In the genomic region with DNA sequence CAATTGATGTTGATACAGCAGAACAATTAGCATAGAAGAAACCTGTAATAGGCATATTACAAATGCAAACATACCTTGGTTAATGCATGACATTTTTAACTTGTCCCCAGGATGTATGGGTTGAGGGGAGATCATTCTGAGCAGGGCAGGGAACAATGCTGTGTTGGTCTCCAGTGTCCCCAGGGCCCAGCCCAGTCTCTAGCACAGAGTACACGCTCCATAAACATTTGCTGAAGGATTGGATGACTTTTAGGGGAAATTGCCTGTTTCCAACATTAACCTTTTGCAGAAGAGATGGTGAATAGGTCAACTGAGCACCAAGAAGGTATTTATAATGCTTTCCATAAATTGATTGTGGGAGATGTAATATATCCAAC, we compare ENCODE assay signal across 1 cellular context.
TF ChIP-seq lines count a peak whose summit lies in the region.

No MANE protein-coding gene starts in this region.

TF ChIP-seq in HepG2, 621 proteins besides CTCF, POLR2A, EP300 and RAD21:
- TF ChIP-seq MAFK (conservative IDR thresholded peaks at IDR 0.05 in 1 of 2, IDR thresholded peaks at IDR 0.05 in 1 of 2; ENCODE audit: low read length in 2 of 2): no peak
- TF ChIP-seq TCF7L2 (IDR thresholded peaks at IDR 0.05; ENCODE audit: low read depth, low read length): no peak
- TF ChIP-seq HNF4A (CRISPR knock-in tag; IDR thresholded peaks at IDR 0.05): peak; percentile 35
- TF ChIP-seq ETV6 (CRISPR knock-in tag; conservative IDR thresholded peaks at IDR 0.05): no peak
- no peak for TF ChIP-seq ZNF34 (CRISPR knock-in tag; IDR thresholded peaks at IDR 0.05; ENCODE audit: borderline replicate concordance)
- no peak for TF ChIP-seq ATF1 (CRISPR knock-in tag; IDR thresholded peaks at IDR 0.05)
- TF ChIP-seq, protein P1, sequence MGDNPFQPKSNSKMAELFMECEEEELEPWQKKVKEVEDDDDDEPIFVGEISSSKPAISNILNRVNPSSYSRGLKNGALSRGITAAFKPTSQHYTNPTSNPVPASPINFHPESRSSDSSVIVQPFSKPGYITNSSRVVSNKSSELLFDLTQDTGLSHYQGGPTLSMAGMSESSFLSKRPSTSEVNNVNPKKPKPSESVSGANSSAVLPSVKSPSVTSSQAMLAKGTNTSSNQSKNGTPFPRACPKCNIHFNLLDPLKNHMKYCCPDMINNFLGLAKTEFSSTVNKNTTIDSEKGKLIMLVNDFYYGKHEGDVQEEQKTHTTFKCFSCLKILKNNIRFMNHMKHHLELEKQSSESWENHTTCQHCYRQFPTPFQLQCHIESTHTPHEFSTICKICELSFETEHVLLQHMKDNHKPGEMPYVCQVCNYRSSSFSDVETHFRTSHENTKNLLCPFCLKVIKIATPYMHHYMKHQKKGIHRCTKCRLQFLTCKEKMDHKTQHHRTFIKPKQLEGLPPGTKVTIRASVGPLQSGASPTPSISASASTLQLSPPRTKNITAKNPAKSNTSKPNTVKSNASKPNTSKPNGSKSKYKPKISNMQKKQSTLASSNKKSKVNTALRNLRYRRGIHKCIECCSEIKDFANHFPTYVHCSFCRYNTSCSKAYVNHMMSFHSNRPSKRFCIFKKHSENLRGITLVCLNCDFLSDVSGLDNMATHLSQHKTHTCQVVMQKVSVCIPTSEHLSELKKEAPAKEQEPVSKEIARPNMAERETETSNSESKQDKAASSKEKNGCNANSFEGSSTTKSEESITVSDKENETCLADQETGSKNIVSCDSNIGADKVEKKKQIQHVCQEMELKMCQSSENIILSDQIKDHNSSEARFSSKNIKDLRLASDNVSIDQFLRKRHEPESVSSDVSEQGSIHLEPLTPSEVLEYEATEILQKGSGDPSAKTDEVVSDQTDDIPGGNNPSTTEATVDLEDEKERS (CRISPR knock-in tag; IDR thresholded peaks at IDR 0.05): 0 out of 2 replicates have a peak, but pooled peaks have one; percentile 3
- TF ChIP-seq, protein P2, sequence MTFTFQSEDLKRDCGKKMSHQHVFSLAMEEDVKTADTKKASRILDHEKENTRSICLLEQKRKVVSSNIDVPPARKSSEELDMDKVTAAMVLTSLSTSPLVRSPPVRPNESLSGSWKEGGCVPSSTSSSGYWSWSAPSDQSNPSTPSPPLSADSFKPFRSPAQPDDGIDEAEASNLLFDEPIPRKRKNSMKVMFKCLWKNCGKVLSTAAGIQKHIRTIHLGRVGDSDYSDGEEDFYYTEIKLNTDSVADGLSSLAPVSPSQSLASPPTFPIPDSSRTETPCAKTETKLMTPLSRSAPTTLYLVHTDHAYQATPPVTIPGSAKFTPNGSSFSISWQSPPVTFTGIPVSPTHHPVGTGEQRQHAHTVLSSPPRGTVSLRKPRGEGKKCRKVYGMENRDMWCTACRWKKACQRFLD (CRISPR knock-in tag; IDR thresholded peaks at IDR 0.05; ENCODE audit: borderline replicate concordance): no peak
- TF ChIP-seq ZNF703 (CRISPR knock-in tag; IDR thresholded peaks at IDR 0.05; ENCODE audit: borderline replicate concordance): no peak
- TF ChIP-seq SOX13 (IDR thresholded peaks at IDR 0.05): no peak
- TF ChIP-seq SOX13 (CRISPR knock-in tag; conservative IDR thresholded peaks at IDR 0.05 in 1 of 2, IDR thresholded peaks at IDR 0.05 in 1 of 2): peak in 1 of 2 experiments; percentile 62; a peak in 2 of 4 replicates
- TF ChIP-seq TCF7 (IDR thresholded peaks at IDR 0.05; ENCODE audit: low read depth): 0 out of 2 replicates have a peak, but pooled peaks have one; percentile 4
- TF ChIP-seq ATRX (CRISPR knock-in tag; IDR thresholded peaks at IDR 0.05; ENCODE audit: borderline replicate concordance): no peak
- TF ChIP-seq ZC3H4 (CRISPR knock-in tag; IDR thresholded peaks at IDR 0.05; ENCODE audit: borderline replicate concordance): peak; percentile 59; the same call in 1 of the 2 replicates
- no peak for TF ChIP-seq ELF3 (CRISPR knock-in tag; IDR thresholded peaks at IDR 0.05)
- no peak for TF ChIP-seq HDAC2 (CRISPR knock-in tag; IDR thresholded peaks at IDR 0.05)
